In genomic region chr21:43177043-43177906, GRCh38 we compare ENCODE assay signal across 19 cellular contexts. TPM values are rescaled to one million over a fixed set of nuclear protein-coding genes. Genes with fewer than 3 reads are reported as not detected.
DNase-seq lines count a peak whose midpoint lies in the region; ATAC-seq and TF ChIP-seq lines count a peak whose summit lies in the region.
"Not testable (repeated sequence)": the region's sequence is repeated elsewhere in the genome, so short reads cannot be mapped to it uniquely, and the experiment has no call there.
"Had no signal": no experiment of that assay in that cellular context is flagged by ENCODE, and none has a peak within 500 bp of the region (broad histone marks: within the 10 kb centered on the region; RNA-seq: fewer than 3 reads in every experiment).

No MANE protein-coding gene starts in this region.

- not testable (repeated sequence) for H3K27ac ChIP-seq in CD8-positive, alpha-beta T cell (ENCODE audit: low read depth, low read length); lower lobe of right lung

- POLR2A ChIA-PET in CD8-positive, alpha-beta T cell (lab: Charles Lee); activated CD8-positive, alpha-beta T cell treated with anti-CD3 and anti-CD28 coated beads for 36 hours (lab: Charles Lee): not testable (repeated sequence)

- not testable (repeated sequence) for H3K4me1 Mint-ChIP-seq in CD8-positive, alpha-beta T cell (ENCODE audit: low read depth); activated CD8-positive, alpha-beta T cell treated with anti-CD3 and anti-CD28 coated beads for 36 hours (ENCODE audit: low read depth); stimulated activated effector memory CD8-positive, alpha-beta T cell treated with anti-CD3 and anti-CD28 coated beads, Interleukin-12 subunit alpha, Interleukin-12 subunit beta, amount 100 ng/mL, for 72 hours

- not testable (repeated sequence) for H3K27ac Mint-ChIP-seq in CD8-positive, alpha-beta T cell; activated CD8-positive, alpha-beta T cell treated with anti-CD3 and anti-CD28 coated beads for 36 hours; stimulated activated effector memory CD8-positive, alpha-beta T cell treated with anti-CD3 and anti-CD28 coated beads, Interleukin-12 subunit alpha, Interleukin-12 subunit beta, amount 100 ng/mL, for 72 hours

- not testable (repeated sequence) for TF ChIP-seq CTCF in CD8-positive, alpha-beta T cell (IDR thresholded peaks at IDR 0.05); activated CD8-positive, alpha-beta T cell treated with anti-CD3 and anti-CD28 coated beads for 36 hours (IDR thresholded peaks at IDR 0.05); lower lobe of right lung (IDR thresholded peaks at IDR 0.05)

- not testable (repeated sequence) for DNase-seq in CD8-positive, alpha-beta T cell; activated CD8-positive, alpha-beta T cell treated with anti-CD3 and anti-CD28 coated beads for 36 hours; lower lobe of right lung; stimulated activated effector memory CD8-positive, alpha-beta T cell treated with anti-CD3 and anti-CD28 coated beads, Interleukin-12 subunit alpha, Interleukin-12 subunit beta, amount 100 ng/mL, for 72 hours (ENCODE audit: low spot score in 2 of 2)

- peak; percentile 81 for ATAC-seq in CD8-positive, alpha-beta T cell
- ATAC-seq in GM19395 (IDR thresholded peaks at IDR 0.05; ENCODE audit: unreplicated experiment): peak; percentile 70
- ATAC-seq in HG02798 (IDR thresholded peaks at IDR 0.05; ENCODE audit: poor library complexity, unreplicated experiment): peak; percentile 36
- ATAC-seq in HG03460 (IDR thresholded peaks at IDR 0.05; ENCODE audit: unreplicated experiment): peak; percentile 53
- ATAC-seq in activated CD8-positive, alpha-beta T cell treated with anti-CD3 and anti-CD28 coated beads for 36 hours: peak; percentile 87
- ATAC-seq in esophagus mucosa: peak; percentile 56
- ATAC-seq in lower lobe of right lung: peak; percentile 85 to 87
- peak; percentile 90 for ATAC-seq in stimulated activated effector memory CD8-positive, alpha-beta T cell treated with anti-CD3 and anti-CD28 coated beads, Interleukin-12 subunit alpha, Interleukin-12 subunit beta, amount 100 ng/mL, for 72 hours

- intact Hi-C loops in CD8-positive, alpha-beta T cell (cut with DNase I, micrococcal nuclease); activated CD8-positive, alpha-beta T cell treated with anti-CD3 and anti-CD28 coated beads for 36 hours (cut with micrococcal nuclease); lower lobe of right lung (cut with DNase I): not testable (repeated sequence)

- not testable (repeated sequence) for H3K27me3 Mint-ChIP-seq in CD8-positive, alpha-beta T cell (ENCODE audit: low read depth); activated CD8-positive, alpha-beta T cell treated with anti-CD3 and anti-CD28 coated beads for 36 hours

- H3K9me3 ChIP-seq in CD8-positive, alpha-beta T cell (ENCODE audit: low read length); lower lobe of right lung: not testable (repeated sequence)

- not testable (repeated sequence) for H3K4me3 Mint-ChIP-seq in CD8-positive, alpha-beta T cell; activated CD8-positive, alpha-beta T cell treated with anti-CD3 and anti-CD28 coated beads for 36 hours; stimulated activated effector memory CD8-positive, alpha-beta T cell treated with anti-CD3 and anti-CD28 coated beads, Interleukin-12 subunit alpha, Interleukin-12 subunit beta, amount 100 ng/mL, for 72 hours

- not testable (repeated sequence) for H3K9me3 Mint-ChIP-seq in CD8-positive, alpha-beta T cell; activated CD8-positive, alpha-beta T cell treated with anti-CD3 and anti-CD28 coated beads for 36 hours; stimulated activated effector memory CD8-positive, alpha-beta T cell treated with anti-CD3 and anti-CD28 coated beads, Interleukin-12 subunit alpha, Interleukin-12 subunit beta, amount 100 ng/mL, for 72 hours

- not testable (repeated sequence) for H3K36me3 Mint-ChIP-seq in CD8-positive, alpha-beta T cell; activated CD8-positive, alpha-beta T cell treated with anti-CD3 and anti-CD28 coated beads for 36 hours (ENCODE audit: low read depth); stimulated activated effector memory CD8-positive, alpha-beta T cell treated with anti-CD3 and anti-CD28 coated beads, Interleukin-12 subunit alpha, Interleukin-12 subunit beta, amount 100 ng/mL, for 72 hours

- H3K27me3 ChIP-seq in CD8-positive, alpha-beta T cell (ENCODE audit: insufficient read depth, low read length); lower lobe of right lung (ENCODE audit: low read depth): not testable (repeated sequence)

- not testable (repeated sequence) for H3K4me3 ChIP-seq in CD8-positive, alpha-beta T cell (ENCODE audit: low read depth, low read length); lower lobe of right lung

- CTCF ChIA-PET in CD8-positive, alpha-beta T cell (lab: Charles Lee); activated CD8-positive, alpha-beta T cell treated with anti-CD3 and anti-CD28 coated beads for 36 hours (lab: Charles Lee): not testable (repeated sequence)

- not testable (repeated sequence) for H3K36me3 ChIP-seq in CD8-positive, alpha-beta T cell (ENCODE audit: insufficient read depth, low read length); lower lobe of right lung

- H3K4me1 ChIP-seq in CD8-positive, alpha-beta T cell (ENCODE audit: insufficient read depth, low read length); lower lobe of right lung: not testable (repeated sequence)

RNA-seq across cellular contexts. Expression of gene CRYAA, which starts 8.5 kb away (rescaled TPM):
- total RNA-seq in CD8-positive, alpha-beta T cell: not detected
- not detected for total RNA-seq in activated CD8-positive, alpha-beta T cell treated with anti-CD3 and anti-CD28 coated beads for 36 hours
- total RNA-seq in esophagus mucosa (not detected), lower lobe of right lung (not detected)
- total RNA-seq: A673; adrenal gland; breast epithelium; colonic mucosa; esophagus squamous epithelium; HFFc6; LHCN-M2; ovary; subcutaneous adipose tissue; T-helper 2 cell treated with Interferon-gamma antibody and Interleukin-4, amounts not matched to agents 100 ng/mL and 5 ng/mL, for 36 hours; ureter had no signal

Comparison
In these comparisons a context has a peak if more than half of its experiments do, and no peak if none do; other contexts are left out.
1. ATAC-seq: peak in every context shown above with its lines; median percentile 90 in stimulated activated effector memory CD8-positive, alpha-beta T cell treated with anti-CD3 and anti-CD28 coated beads, Interleukin-12 subunit alpha, Interleukin-12 subunit beta, amount 100 ng/mL, for 72 hours; 87 in activated CD8-positive, alpha-beta T cell treated with anti-CD3 and anti-CD28 coated beads for 36 hours; 86 in lower lobe of right lung; 81 in CD8-positive, alpha-beta T cell; 70 in GM19395; 56 in esophagus mucosa; 53 in HG03460; 36 in HG02798.